9 cellular contexts compared by ENCODE assay signal in genomic region chr4:98930311-98930865, GRCh38. TPM values are rescaled to one million over a fixed set of nuclear protein-coding genes. Genes with fewer than 3 reads are reported as not detected.
DNase-seq lines count a peak whose midpoint lies in the region; ATAC-seq and TF ChIP-seq lines count a peak whose summit lies in the region.
"Had no signal": no experiment of that assay in that cellular context is flagged by ENCODE, and none has a peak within 500 bp of the region (broad histone marks: within the 10 kb centered on the region; RNA-seq: fewer than 3 reads in every experiment).

No MANE protein-coding gene starts in this region.

- no peaks in the 10 kb centered on the region for H3K27me3 ChIP-seq in CD4-positive, CD25-positive, alpha-beta regulatory T cell (ENCODE audit: control insufficient read depth, insufficient read depth, low read length)
- no peaks in the 10 kb centered on the region for H3K27me3 ChIP-seq in neural progenitor cell

- H3K4me3 ChIP-seq in CD4-positive, CD25-positive, alpha-beta regulatory T cell (ENCODE audit: low read depth, low read length) = peak overlapping the region; percentile 99
- H3K4me3 ChIP-seq in neural progenitor cell = no peak overlapping the region

- peaks cover 12% of the 10 kb centered on the region for H3F3A ChIP-seq in neural progenitor cell (ENCODE audit: low read depth)

- H3K9me3 ChIP-seq in CD4-positive, CD25-positive, alpha-beta regulatory T cell (ENCODE audit: control insufficient read depth in 2 of 2, low read length in 2 of 2) = no peaks in the 10 kb centered on the region
- H3K9me3 ChIP-seq in neural progenitor cell (ENCODE audit: low read depth) = peaks cover 7% of the 10 kb centered on the region

- H3K9ac ChIP-seq in neural progenitor cell = no peak overlapping the region

- H4K20me1 ChIP-seq in neural progenitor cell (ENCODE audit: low read depth) = peaks cover 23% of the 10 kb centered on the region

- H3K27ac Mint-ChIP-seq in CD4-positive, CD25-positive, alpha-beta regulatory T cell = peak overlapping the region; percentile 95 to 100 (median 98)
- H3K27ac Mint-ChIP-seq in neural progenitor cell = no peak overlapping the region

- no peak overlapping the region for H2AFZ ChIP-seq in neural progenitor cell (replicated peaks)

- peaks cover 21 to 46% (median 34%) of the 10 kb centered on the region in 4 donors for H3K4me1 Mint-ChIP-seq in CD4-positive, CD25-positive, alpha-beta regulatory T cell
- H3K4me1 Mint-ChIP-seq in neural progenitor cell = peaks cover 5% of the 10 kb centered on the region

- peaks cover 11% of the 10 kb centered on the region for H3K36me3 Mint-ChIP-seq in CD4-positive, CD25-positive, alpha-beta regulatory T cell
- H3K36me3 Mint-ChIP-seq in neural progenitor cell = peaks cover 19% of the 10 kb centered on the region

- DNase-seq in CD4-positive, CD25-positive, alpha-beta regulatory T cell = peak in 1 of 3 donors; percentile 12
- DNase-seq in NAMALWA (ENCODE audit: low spot score) (peak; percentile 13), neural progenitor cell (ENCODE audit: low spot score) (no peak), mesenteric fat pad (ENCODE audit: low spot score) (no peak)
- DNase-seq: cortex of kidney had no signal

- H3K4me2 ChIP-seq in neural progenitor cell = no peak overlapping the region

- peaks cover 5% of the 10 kb centered on the region for H3K36me3 ChIP-seq in CD4-positive, CD25-positive, alpha-beta regulatory T cell (ENCODE audit: control insufficient read depth, insufficient read depth, low read length)
- H3K36me3 ChIP-seq in neural progenitor cell = peaks cover 3% of the 10 kb centered on the region

- peak overlapping the region; percentile 91 for H3K27ac ChIP-seq in CD4-positive, CD25-positive, alpha-beta regulatory T cell (ENCODE audit: insufficient read depth, low read length, poor library complexity, severe bottlenecking)
- peak overlapping the region; percentile 95 for H3K27ac ChIP-seq in cingulate gyrus (ENCODE audit: low read depth, low read length)
- H3K27ac ChIP-seq in neural progenitor cell = no peak overlapping the region

- peaks cover 20% of the 10 kb centered on the region for H3K27me3 Mint-ChIP-seq in CD4-positive, CD25-positive, alpha-beta regulatory T cell
- H3K27me3 Mint-ChIP-seq in neural progenitor cell (ENCODE audit: insufficient read depth, low read depth) = peaks cover 4% of the 10 kb centered on the region

- peak overlapping the region; percentile 97 to 100 (median 100) for H3K4me3 Mint-ChIP-seq in CD4-positive, CD25-positive, alpha-beta regulatory T cell
- H3K4me3 Mint-ChIP-seq in neural progenitor cell = peak overlapping the region; percentile 98

- H3K4me1 ChIP-seq in CD4-positive, CD25-positive, alpha-beta regulatory T cell (ENCODE audit: control insufficient read depth, insufficient read depth, low read length, poor library complexity, severe bottlenecking) = peaks cover 32% of the 10 kb centered on the region
- peaks cover 8% of the 10 kb centered on the region for H3K4me1 ChIP-seq in neural progenitor cell

- peaks cover 35% of the 10 kb centered on the region for H3K79me2 ChIP-seq in neural progenitor cell (ENCODE audit: low read depth)

- no peak for ATAC-seq in CD4-positive, CD25-positive, alpha-beta regulatory T cell (ENCODE audit: low read depth in 2 of 2)
- ATAC-seq in GM18511 (IDR thresholded peaks at IDR 0.05; ENCODE audit: unreplicated experiment) (no peak), HG02588 (IDR thresholded peaks at IDR 0.05; ENCODE audit: unreplicated experiment) (no peak), HG03565 (IDR thresholded peaks at IDR 0.05; ENCODE audit: unreplicated experiment) (no peak)

- no peaks in the 10 kb centered on the region for H3K9me3 Mint-ChIP-seq in CD4-positive, CD25-positive, alpha-beta regulatory T cell
- peaks cover 33% of the 10 kb centered on the region for H3K9me3 Mint-ChIP-seq in neural progenitor cell

- no peak for TF ChIP-seq CTCF in neural progenitor cell (IDR thresholded peaks at IDR 0.05)

RNA-seq across cellular contexts. Expression of gene EIF4E, which starts 1.5 kb away (rescaled TPM):
- total RNA-seq in CD4-positive, CD25-positive, alpha-beta regulatory T cell = 57.4 TPM
- polyA plus RNA-seq in CD4-positive, CD25-positive, alpha-beta regulatory T cell = 10 to 100 TPM; 52.0 to 86.1 (median 74.6) TPM
- total RNA-seq in neural progenitor cell (ENCODE audit: low replicate concordance) = 249 and 340 TPM in 2 replicates
- total RNA-seq in mesenteric fat pad = 78.9 TPM
